ENCODE assay signal across 1 cellular context in the genomic region with DNA sequence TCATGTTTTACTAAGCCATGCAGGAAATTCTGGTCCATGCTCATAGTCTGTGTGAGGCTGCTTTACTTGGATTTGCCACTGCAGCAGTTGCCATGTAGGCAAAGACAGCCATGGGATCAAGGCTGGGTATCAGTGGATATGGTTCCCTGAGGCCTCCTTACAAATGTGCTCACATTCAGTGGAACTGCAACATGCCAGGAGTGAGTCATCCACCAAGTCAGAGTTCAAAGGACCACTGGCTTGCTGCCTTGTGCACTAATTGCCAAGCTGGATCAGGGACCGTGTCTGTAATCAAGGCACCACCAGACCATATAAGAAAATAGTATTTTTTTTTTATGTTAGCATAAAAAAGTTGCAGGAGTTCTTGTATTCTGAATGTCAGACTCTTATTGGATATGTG.
TF ChIP-seq lines count a peak whose summit lies in the region.

No MANE protein-coding gene starts in this region.

TF ChIP-seq in HCT116, 20 proteins besides CTCF, POLR2A, EP300 and RAD21 (continued from another document):
- TF ChIP-seq JUND (IDR thresholded peaks at IDR 0.05): no peak
